In the genomic region with DNA sequence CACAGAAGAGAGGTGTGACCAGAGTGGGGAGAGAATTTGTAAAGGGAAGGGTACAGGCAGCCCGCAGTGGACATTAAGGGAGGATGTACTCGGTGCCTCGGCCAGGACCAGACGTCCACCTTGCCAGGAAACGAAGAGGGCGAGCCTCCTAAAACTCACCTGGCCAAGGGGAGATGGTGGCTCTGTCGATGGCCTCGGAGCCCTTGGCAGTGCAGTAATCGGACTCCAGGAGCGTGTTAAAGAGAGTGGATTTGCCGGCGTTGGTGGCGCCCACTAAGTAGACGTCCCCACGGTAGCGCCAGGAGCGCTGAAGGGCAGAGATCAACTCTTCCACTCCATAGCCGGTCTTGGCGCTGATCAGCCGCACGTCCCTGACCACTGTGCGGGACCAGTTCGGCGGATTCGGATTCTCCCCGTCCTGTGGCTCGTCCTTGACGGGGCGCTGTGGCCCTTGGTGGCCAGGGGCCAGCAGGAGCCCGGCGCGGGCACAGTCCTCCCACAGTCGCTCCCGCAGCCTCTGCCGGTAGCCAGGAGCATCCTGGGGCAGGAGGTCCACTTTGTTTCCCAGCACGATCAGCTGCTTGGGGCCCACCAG, we compare ENCODE assay signal across 8 cellular contexts. TPM values are rescaled to one million over a fixed set of nuclear protein-coding genes. Genes with fewer than 3 reads are reported as not detected.
DNase-seq lines count a peak whose midpoint lies in the region; ATAC-seq, FAIRE-seq and TF ChIP-seq lines count a peak whose summit lies in the region.

No MANE protein-coding gene starts in this region.

- H3K27ac Mint-ChIP-seq in nephron: peak overlapping the region; percentile 37 to 77 (median 54)

- peak overlapping the region; percentile 20 for H2AFZ ChIP-seq in endothelial cell of umbilical vein (ENCODE audit: low read depth, low read length)

- H3K4me2 ChIP-seq in endothelial cell of umbilical vein (ENCODE audit: insufficient read depth, low read length): peak overlapping the region; percentile 73

- H3K4me3 ChIP-seq in RWPE2 (ENCODE audit: severe bottlenecking) (peak overlapping the region; percentile 62), endothelial cell of umbilical vein (replicated peaks in 1 of 3; ENCODE audit: insufficient read depth in 1 of 3, low read depth in 1 of 3, low read length in 3 of 3) (peak overlapping the region; percentile 80 to 93 (median 84))

- peaks cover 52% of the 10 kb centered on the region for H3K79me2 ChIP-seq in endothelial cell of umbilical vein (ENCODE audit: control insufficient read depth, insufficient read depth, low read length)

- peak overlapping the region; percentile 81 for H3K27ac ChIP-seq in RWPE2 (ENCODE audit: poor library complexity, severe bottlenecking)
- H3K27ac ChIP-seq in endothelial cell of umbilical vein (ENCODE audit: insufficient read depth, low read depth, low read length): peak overlapping the region; percentile 4

- dilution Hi-C loops in endothelial cell of umbilical vein (cut with MboI; ENCODE audit: extremely low pct_ligation_motif_present, low sequenced_read_pairs): no loop called here

- CTCF ChIA-PET in endothelial cell of umbilical vein (lab: Charles Lee): interaction anchor here (1.0 to 2.2 kb wide), 4 partner anchors 16 to 187 kb away, joined by 3 to 17 read pairs (median 4); no protein-coding TSS in a partner anchor

- intact Hi-C loops in endothelial cell of umbilical vein (cut with micrococcal nuclease): loop anchor here (2.0 kb wide), 1 partner anchor 18 kb away; no protein-coding TSS in a partner anchor

- ATAC-seq in RWPE2 (ENCODE audit: low read depth): peak; percentile 6

- no peaks in the 10 kb centered on the region for H4K20me1 ChIP-seq in endothelial cell of umbilical vein (replicated peaks; ENCODE audit: control insufficient read depth, extremely low read depth, insufficient read depth, low read length)

- peaks cover 6% of the 10 kb centered on the region for H3K9me3 ChIP-seq in RWPE2 (ENCODE audit: severe bottlenecking)
- no peaks in the 10 kb centered on the region for H3K9me3 ChIP-seq in endothelial cell of umbilical vein (replicated peaks; ENCODE audit: control insufficient read depth, insufficient read depth, low read length)

- H3K27me3 ChIP-seq in RWPE2 (ENCODE audit: insufficient read depth, poor library complexity, severe bottlenecking) (no peaks in the 10 kb centered on the region), endothelial cell of umbilical vein (ENCODE audit: control insufficient read depth in 2 of 2, insufficient read depth in 2 of 2, low read length in 2 of 2) (no peaks in the 10 kb centered on the region)

- peaks cover 29% of the 10 kb centered on the region for H3K36me3 Mint-ChIP-seq in nephron (ENCODE audit: low read depth)

- no TSS peak for BruUV-seq in endothelial cell of umbilical vein (replicated peaks; lab: Mats Ljungman, UMichigan)

- H3K4me1 ChIP-seq in RWPE2 (ENCODE audit: insufficient read depth, poor library complexity, severe bottlenecking): peaks cover 7% of the 10 kb centered on the region
- H3K4me1 ChIP-seq in endothelial cell of umbilical vein (ENCODE audit: control insufficient read depth, extremely low read depth, insufficient read depth, low read length): peaks cover 20% of the 10 kb centered on the region

- peaks cover 32% of the 10 kb centered on the region for H3K4me1 Mint-ChIP-seq in nephron

- peaks cover 42% of the 10 kb centered on the region for H3K36me3 ChIP-seq in RWPE2 (ENCODE audit: low read depth)
- H3K36me3 ChIP-seq in endothelial cell of umbilical vein (ENCODE audit: control insufficient read depth in 2 of 2, extremely low read depth in 1 of 2, insufficient read depth in 2 of 2, low read length in 2 of 2): peaks cover 7 to 13% of the 10 kb centered on the region in 2 experiments

- peaks cover 9% of the 10 kb centered on the region for H3K9me3 Mint-ChIP-seq in nephron

- TF ChIP-seq POLR2A in endothelial cell of umbilical vein (IDR thresholded peaks at IDR 0.05; ENCODE audit: low read depth, low read length): no peak

- no peak for FAIRE-seq in endothelial cell of umbilical vein (lab: Jason Lieb, UNC)

- no peaks in the 10 kb centered on the region for H3K27me3 Mint-ChIP-seq in nephron (ENCODE audit: low read depth)

- POLR2A ChIA-PET in endothelial cell of umbilical vein (lab: Charles Lee): interaction anchor here (1.6 kb wide), 1 partner anchor 18 kb away, joined by 4 read pairs; no protein-coding TSS in a partner anchor

- TF ChIP-seq CTCF in RWPE2 (IDR thresholded peaks at IDR 0.05; ENCODE audit: poor library complexity, severe bottlenecking) (no peak), endothelial cell of umbilical vein (IDR thresholded peaks at IDR 0.05; ENCODE audit: extremely low read depth in 1 of 2, insufficient read depth in 1 of 2, low read depth in 1 of 2, low read length in 2 of 2) (no peak), nephron (IDR thresholded peaks at IDR 0.05; ENCODE audit: unreplicated experiment in 3 of 3) (no peak)

- peak overlapping the region; percentile 90 to 100 (median 100) for H3K4me3 Mint-ChIP-seq in nephron

- no peaks in the 10 kb centered on the region for H3K9me1 ChIP-seq in endothelial cell of umbilical vein (replicated peaks; ENCODE audit: control insufficient read depth, extremely low read depth, insufficient read depth, low read length)

- peak overlapping the region; percentile 84 for H3K9ac ChIP-seq in endothelial cell of umbilical vein (replicated peaks; ENCODE audit: extremely low read depth, insufficient read depth, low read length)

- DNase-seq in NCI-H748 (lab: John Stamatoyannopoulos, UW; ENCODE audit: unreplicated experiment): peak; percentile 46
- DNase-seq in NCI-H748 treated with DMSO at 0.1 percent for 48 hours (lab: John Stamatoyannopoulos, UW): no peak
- no peak for DNase-seq in RWPE2 (ENCODE audit: low spot score)
- peak; percentile 25 for DNase-seq in endothelial cell of umbilical vein (ENCODE audit: low read depth, low spot score)
- no peak for DNase-seq in LoVo (ENCODE audit: low spot score)
- no peak for DNase-seq in activated CD4-positive, CD25-positive, alpha-beta regulatory T cell (lab: John Stamatoyannopoulos, UW)
- no peak for DNase-seq in HuH-7.5 (ENCODE audit: low spot score)

TF ChIP-seq in endothelial cell of umbilical vein, 7 proteins besides CTCF, POLR2A, EP300 and RAD21:
- no peak for TF ChIP-seq MYC (IDR thresholded peaks at IDR 0.05; ENCODE audit: low read depth, low read length)
TF ChIP-seq in endothelial cell of umbilical vein: peak in this region for 0.

RNA-seq across cellular contexts. Expression of a gene that starts 1.0 kb away (rescaled TPM):
- 16.1 and 17.1 TPM in 2 replicates for total RNA-seq in endothelial cell of umbilical vein
- 13.9 and 16.7 TPM in 2 replicates for polyA plus RNA-seq in endothelial cell of umbilical vein
- polyA plus RNA-seq in endothelial cell of umbilical vein (2011; cell fraction: cytosol; rRNA removed): 13.1 and 16.4 TPM in 2 replicates
- polyA plus RNA-seq in endothelial cell of umbilical vein (2011; cell fraction: nucleus; rRNA removed): 8.8 and 9.8 TPM in 2 replicates
- polyA plus RNA-seq in endothelial cell of umbilical vein (2012): 12.4 and 12.5 TPM in 2 replicates
- polyA minus RNA-seq in endothelial cell of umbilical vein: 8.4 and 9.1 TPM in 2 replicates
- polyA minus RNA-seq in endothelial cell of umbilical vein (2011; cell fraction: cytosol; rRNA and poly(A)+ RNA removed): 10.4 TPM
- 5.7 and 8.8 TPM in 2 replicates for polyA minus RNA-seq in endothelial cell of umbilical vein (2011; cell fraction: nucleus; rRNA and poly(A)+ RNA removed)

RNA-seq across cellular contexts. Expression of a gene that starts 2.3 kb away (rescaled TPM):
- 140 and 148 TPM in 2 replicates for total RNA-seq in endothelial cell of umbilical vein
- 58.1 and 75.5 TPM in 2 replicates for polyA plus RNA-seq in endothelial cell of umbilical vein
- 66.3 and 76.8 TPM in 2 replicates for polyA plus RNA-seq in endothelial cell of umbilical vein (2011; cell fraction: cytosol; rRNA removed)
- 226 and 273 TPM in 2 replicates for polyA plus RNA-seq in endothelial cell of umbilical vein (2011; cell fraction: nucleus; rRNA removed)
- polyA plus RNA-seq in endothelial cell of umbilical vein (2012): 97.3 and 135 TPM in 2 replicates
- polyA minus RNA-seq in endothelial cell of umbilical vein: 150 and 157 TPM in 2 replicates
- 23.2 TPM for polyA minus RNA-seq in endothelial cell of umbilical vein (2011; cell fraction: cytosol; rRNA and poly(A)+ RNA removed)
- polyA minus RNA-seq in endothelial cell of umbilical vein (2011; cell fraction: nucleus; rRNA and poly(A)+ RNA removed): 120 and 166 TPM in 2 replicates

Comparison
In these comparisons a context has a peak if more than half of its experiments do, and no peak if none do; other contexts are left out.
1. DNase-seq: peak in NCI-H748 (single experiment) and endothelial cell of umbilical vein (single experiment); none in NCI-H748 treated with DMSO at 0.1 percent for 48 hours (single experiment), RWPE2 (single experiment), LoVo (single experiment), activated CD4-positive, CD25-positive, alpha-beta regulatory T cell (0 of 4) and HuH-7.5 (single experiment).